ENCODE assay signal across 1 cellular context in the genomic region with DNA sequence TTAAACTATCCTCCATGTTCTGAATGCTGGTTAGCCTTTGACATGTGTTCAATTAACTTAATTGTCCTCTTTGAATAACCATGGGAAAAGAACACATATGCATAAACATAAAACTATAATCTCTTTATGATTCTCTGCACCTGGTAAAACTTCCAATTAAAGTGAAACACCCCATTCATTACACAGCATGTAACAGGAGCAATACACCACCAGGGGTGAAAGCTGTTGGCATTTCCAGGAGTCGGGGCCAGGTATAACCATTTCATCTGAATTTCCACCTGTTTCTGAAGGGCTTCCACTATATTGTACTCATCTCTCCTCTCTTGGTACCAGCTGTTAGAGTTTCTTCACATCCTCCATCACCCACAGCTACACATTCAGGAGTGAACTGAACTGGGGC.
TF ChIP-seq lines count a peak whose summit lies in the region.

No MANE protein-coding gene starts in this region.

TF ChIP-seq in WTC11, 78 proteins besides CTCF, POLR2A, EP300 and RAD21 (continued from another document):
- TF ChIP-seq, protein P1, sequence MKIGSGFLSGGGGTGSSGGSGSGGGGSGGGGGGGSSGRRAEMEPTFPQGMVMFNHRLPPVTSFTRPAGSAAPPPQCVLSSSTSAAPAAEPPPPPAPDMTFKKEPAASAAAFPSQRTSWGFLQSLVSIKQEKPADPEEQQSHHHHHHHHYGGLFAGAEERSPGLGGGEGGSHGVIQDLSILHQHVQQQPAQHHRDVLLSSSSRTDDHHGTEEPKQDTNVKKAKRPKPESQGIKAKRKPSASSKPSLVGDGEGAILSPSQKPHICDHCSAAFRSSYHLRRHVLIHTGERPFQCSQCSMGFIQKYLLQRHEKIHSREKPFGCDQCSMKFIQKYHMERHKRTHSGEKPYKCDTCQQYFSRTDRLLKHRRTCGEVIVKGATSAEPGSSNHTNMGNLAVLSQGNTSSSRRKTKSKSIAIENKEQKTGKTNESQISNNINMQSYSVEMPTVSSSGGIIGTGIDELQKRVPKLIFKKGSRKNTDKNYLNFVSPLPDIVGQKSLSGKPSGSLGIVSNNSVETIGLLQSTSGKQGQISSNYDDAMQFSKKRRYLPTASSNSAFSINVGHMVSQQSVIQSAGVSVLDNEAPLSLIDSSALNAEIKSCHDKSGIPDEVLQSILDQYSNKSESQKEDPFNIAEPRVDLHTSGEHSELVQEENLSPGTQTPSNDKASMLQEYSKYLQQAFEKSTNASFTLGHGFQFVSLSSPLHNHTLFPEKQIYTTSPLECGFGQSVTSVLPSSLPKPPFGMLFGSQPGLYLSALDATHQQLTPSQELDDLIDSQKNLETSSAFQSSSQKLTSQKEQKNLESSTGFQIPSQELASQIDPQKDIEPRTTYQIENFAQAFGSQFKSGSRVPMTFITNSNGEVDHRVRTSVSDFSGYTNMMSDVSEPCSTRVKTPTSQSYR (CRISPR knock-in tag; IDR thresholded peaks at IDR 0.05): no peak
